In the genomic region with DNA sequence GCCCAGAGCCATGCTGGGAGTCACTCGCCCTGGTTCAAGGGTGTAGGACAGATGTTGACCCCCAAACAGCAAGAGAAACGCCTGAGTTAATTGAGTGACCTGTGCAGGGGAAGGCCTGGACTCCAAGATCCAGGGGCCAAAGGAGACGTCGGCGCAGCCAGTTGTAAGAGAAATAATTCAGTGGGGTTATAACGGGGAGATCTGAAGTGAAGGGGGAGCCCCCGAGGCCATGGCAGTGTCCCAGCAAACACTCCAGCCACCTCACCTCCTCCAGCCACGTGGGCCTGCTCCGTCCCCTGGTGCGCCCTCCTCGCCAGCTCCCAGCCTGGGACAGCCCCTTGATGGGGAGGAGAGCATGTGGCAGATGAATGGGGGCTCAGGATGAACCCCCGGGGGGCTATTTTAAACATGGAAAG, we compare ENCODE assay signal across 1 cellular context.
TF ChIP-seq lines count a peak whose summit lies in the region.

No MANE protein-coding gene starts in this region.

TF ChIP-seq in GM23338, 12 proteins besides CTCF, POLR2A, EP300 and RAD21 (continued from another document):
- TF ChIP-seq, protein P1, sequence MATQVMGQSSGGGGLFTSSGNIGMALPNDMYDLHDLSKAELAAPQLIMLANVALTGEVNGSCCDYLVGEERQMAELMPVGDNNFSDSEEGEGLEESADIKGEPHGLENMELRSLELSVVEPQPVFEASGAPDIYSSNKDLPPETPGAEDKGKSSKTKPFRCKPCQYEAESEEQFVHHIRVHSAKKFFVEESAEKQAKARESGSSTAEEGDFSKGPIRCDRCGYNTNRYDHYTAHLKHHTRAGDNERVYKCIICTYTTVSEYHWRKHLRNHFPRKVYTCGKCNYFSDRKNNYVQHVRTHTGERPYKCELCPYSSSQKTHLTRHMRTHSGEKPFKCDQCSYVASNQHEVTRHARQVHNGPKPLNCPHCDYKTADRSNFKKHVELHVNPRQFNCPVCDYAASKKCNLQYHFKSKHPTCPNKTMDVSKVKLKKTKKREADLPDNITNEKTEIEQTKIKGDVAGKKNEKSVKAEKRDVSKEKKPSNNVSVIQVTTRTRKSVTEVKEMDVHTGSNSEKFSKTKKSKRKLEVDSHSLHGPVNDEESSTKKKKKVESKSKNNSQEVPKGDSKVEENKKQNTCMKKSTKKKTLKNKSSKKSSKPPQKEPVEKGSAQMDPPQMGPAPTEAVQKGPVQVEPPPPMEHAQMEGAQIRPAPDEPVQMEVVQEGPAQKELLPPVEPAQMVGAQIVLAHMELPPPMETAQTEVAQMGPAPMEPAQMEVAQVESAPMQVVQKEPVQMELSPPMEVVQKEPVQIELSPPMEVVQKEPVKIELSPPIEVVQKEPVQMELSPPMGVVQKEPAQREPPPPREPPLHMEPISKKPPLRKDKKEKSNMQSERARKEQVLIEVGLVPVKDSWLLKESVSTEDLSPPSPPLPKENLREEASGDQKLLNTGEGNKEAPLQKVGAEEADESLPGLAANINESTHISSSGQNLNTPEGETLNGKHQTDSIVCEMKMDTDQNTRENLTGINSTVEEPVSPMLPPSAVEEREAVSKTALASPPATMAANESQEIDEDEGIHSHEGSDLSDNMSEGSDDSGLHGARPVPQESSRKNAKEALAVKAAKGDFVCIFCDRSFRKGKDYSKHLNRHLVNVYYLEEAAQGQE (IDR thresholded peaks at IDR 0.05; ENCODE audit: unreplicated experiment), result no peak
- TF ChIP-seq EZH2phosphoT487 (IDR thresholded peaks at IDR 0.05; ENCODE audit: unreplicated experiment), result no peak
- TF ChIP-seq, protein P2, sequence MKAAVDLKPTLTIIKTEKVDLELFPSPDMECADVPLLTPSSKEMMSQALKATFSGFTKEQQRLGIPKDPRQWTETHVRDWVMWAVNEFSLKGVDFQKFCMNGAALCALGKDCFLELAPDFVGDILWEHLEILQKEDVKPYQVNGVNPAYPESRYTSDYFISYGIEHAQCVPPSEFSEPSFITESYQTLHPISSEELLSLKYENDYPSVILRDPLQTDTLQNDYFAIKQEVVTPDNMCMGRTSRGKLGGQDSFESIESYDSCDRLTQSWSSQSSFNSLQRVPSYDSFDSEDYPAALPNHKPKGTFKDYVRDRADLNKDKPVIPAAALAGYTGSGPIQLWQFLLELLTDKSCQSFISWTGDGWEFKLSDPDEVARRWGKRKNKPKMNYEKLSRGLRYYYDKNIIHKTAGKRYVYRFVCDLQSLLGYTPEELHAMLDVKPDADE (IDR thresholded peaks at IDR 0.05), result no peak
